In genomic region chr2:101004671-101005325, GRCh38 we compare ENCODE assay signal across 2 cellular contexts.
TF ChIP-seq lines count a peak whose summit lies in the region.

No MANE protein-coding gene starts in this region.

TF ChIP-seq in IMR-90, 13 proteins besides CTCF, POLR2A, EP300 and RAD21:
- TF ChIP-seq MAZ (IDR thresholded peaks at IDR 0.05; ENCODE audit: borderline replicate concordance, low read depth, low read length) (no peak), RFX5 (IDR thresholded peaks at IDR 0.05; ENCODE audit: low read depth, low read length) (no peak), CEBPB (IDR thresholded peaks at IDR 0.05; ENCODE audit: low read depth, low read length) (no peak), BHLHE40 (IDR thresholded peaks at IDR 0.05; ENCODE audit: low read depth, low read length) (no peak)

TF ChIP-seq in GM12878, 131 proteins besides CTCF, POLR2A, EP300 and RAD21:
- peak; percentile 67 for TF ChIP-seq POLR2AphosphoS5 (IDR thresholded peaks at IDR 0.05; ENCODE audit: low read length)
- no peak for TF ChIP-seq BRCA1 (IDR thresholded peaks at IDR 0.05; ENCODE audit: low read depth, low read length)
